13 cellular contexts compared by ENCODE assay signal in the genomic region with DNA sequence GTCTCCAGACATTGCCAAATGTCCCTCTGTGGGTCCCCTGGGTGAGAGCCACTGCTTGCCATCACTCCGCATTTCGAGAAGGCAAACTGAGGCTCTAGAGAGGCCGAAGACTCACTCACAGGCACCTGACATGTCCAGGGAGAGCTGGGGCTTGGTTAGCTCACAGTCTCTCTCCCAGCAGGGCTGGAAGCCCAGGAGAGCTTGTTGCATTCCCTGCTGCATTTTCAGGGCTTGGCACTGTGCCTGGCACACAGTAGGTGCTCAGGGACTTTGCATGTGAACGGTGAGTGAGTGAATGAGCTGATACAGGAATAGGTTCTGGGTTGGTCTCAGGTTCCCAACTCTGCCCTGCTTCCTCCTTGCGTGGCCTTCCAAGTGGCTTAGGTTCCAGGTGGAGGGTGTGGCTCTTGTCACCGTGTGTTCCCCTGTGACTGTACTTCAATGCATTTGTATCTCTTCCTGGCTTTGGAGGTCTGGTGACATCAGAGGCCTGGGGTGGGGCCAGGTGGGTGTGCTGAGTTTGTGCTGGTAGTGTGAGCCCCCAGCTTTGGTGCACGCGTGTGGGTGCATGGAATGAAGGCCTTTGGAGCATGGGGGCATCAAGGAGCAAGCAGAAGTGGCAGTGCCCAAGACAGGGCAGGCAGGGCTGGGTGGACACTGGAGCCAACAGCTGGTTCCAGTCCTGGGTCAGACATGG. TPM values are rescaled to one million over a fixed set of nuclear protein-coding genes. Genes with fewer than 3 reads are reported as not detected.
"Had no signal": no experiment of that assay in that cellular context is flagged by ENCODE, and none has a peak within 500 bp of the region (broad histone marks: within the 10 kb centered on the region; RNA-seq: fewer than 3 reads in every experiment).

No MANE protein-coding gene starts in this region.

- H3K4me1 ChIP-seq: gastroesophageal sphincter, vagina had no signal

- ATAC-seq: activated CD8-positive, alpha-beta T cell treated with anti-CD3 and anti-CD28 coated beads for 36 hours; gastroesophageal sphincter; left ventricle myocardium superior had no signal

- H3K27me3 ChIP-seq: gastroesophageal sphincter, ovary, vagina had no signal

- H3K4me3 Mint-ChIP-seq: activated CD8-positive, alpha-beta T cell treated with anti-CD3 and anti-CD28 coated beads for 36 hours; activated naive CD4-positive, alpha-beta T cell treated with anti-CD3 and anti-CD28 coated beads for 36 hours; neural crest cell had no signal

- H3K9me3 ChIP-seq: gastroesophageal sphincter, ovary, vagina had no signal

- H3K36me3 ChIP-seq: ovary, vagina had no signal

- FAIRE-seq: keratinocyte had no signal

- H3K27me3 Mint-ChIP-seq: activated CD8-positive, alpha-beta T cell treated with anti-CD3 and anti-CD28 coated beads for 36 hours had no signal

- DNase-seq: activated CD4-positive, CD25-positive, alpha-beta regulatory T cell; activated CD8-positive, alpha-beta memory T cell treated with anti-CD3 and anti-CD28 coated beads, Interleukin-2, amount 50 U/mL, for 48 hours; activated CD8-positive, alpha-beta T cell treated with anti-CD3 and anti-CD28 coated beads for 36 hours; activated naive CD4-positive, alpha-beta T cell treated with anti-CD3 and anti-CD28 coated beads for 36 hours; caudate nucleus; cortex of kidney; effector memory CD4-positive, alpha-beta T cell; left ventricle myocardium superior had no signal

- H3K27ac Mint-ChIP-seq: activated CD8-positive, alpha-beta T cell treated with anti-CD3 and anti-CD28 coated beads for 36 hours; activated naive CD4-positive, alpha-beta T cell treated with anti-CD3 and anti-CD28 coated beads for 36 hours had no signal

- H3K4me3 ChIP-seq: gastroesophageal sphincter, ovary, vagina had no signal

- H3K27ac ChIP-seq: gastroesophageal sphincter, ovary, vagina had no signal

RNA-seq across cellular contexts. Expression of gene SMIM38, which starts 18.4 kb away (rescaled TPM):
- total RNA-seq: left ventricle myocardium superior had no signal
- polyA plus RNA-seq: keratinocyte had no signal
